ENCODE assay signal across 8 cellular contexts in the genomic region with DNA sequence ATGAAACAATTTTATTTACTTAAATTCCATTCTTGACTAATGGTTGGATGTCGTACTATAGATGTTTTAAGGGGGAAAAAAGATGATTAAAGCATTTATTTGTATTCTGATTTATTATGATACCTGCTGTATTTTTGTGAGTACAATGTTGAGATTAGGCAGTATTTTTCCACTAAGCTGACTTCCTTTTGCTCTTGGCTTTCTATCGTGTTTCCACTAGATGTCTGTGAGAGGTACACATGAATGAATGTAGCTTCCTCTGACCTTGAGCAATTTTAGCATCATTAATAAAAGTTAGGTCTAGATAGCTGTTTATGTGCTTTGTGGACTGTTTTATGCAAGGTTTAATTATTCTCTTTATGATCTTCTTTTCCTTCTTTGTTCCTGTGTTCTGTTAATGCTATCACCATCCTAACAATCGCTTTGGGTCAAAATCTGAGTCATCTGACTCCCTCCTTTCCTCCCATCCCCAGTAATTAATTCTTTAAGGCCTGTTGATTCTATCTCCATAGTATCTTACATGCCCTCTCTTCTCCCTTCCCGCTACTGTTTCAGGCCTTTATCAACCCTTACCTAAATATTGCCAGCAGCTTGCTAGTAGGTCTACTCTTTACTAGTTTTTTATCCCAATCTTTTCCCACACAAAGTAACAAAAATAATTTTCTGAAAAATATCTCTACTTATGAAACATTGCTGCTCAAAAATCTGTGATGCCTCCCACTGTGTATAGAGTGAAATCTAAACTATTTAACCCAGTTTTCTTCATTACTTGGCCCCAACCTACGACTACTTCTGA.
A peak's percentile ranks its signal among the peaks of the same experiment; 100 is the strongest.
DNase-seq lines count a peak whose midpoint lies in the region; ATAC-seq and TF ChIP-seq lines count a peak whose summit lies in the region.

No MANE protein-coding gene starts in this region.

- no peak for TF ChIP-seq CTCF in PC-9 (conservative IDR thresholded peaks at IDR 0.05)
- no peak for TF ChIP-seq CTCF in colonic mucosa (IDR thresholded peaks at IDR 0.05)
- no peak for TF ChIP-seq CTCF in natural killer cell (IDR thresholded peaks at IDR 0.05)

- CTCF ChIA-PET in PC-9 (lab: Charles Lee) = no interaction called here

- no peaks in the 10 kb centered on the region for H3K27me3 Mint-ChIP-seq in natural killer cell (ENCODE audit: low read depth in 2 of 2)

- intact Hi-C loops in PC-9 (cut with micrococcal nuclease; ENCODE audit: unreplicated experiment) (loop anchor here (1.0 kb wide), 1 partner anchor 54 kb away; no protein-coding TSS in a partner anchor), colonic mucosa (cut with DNase I) (no loop called here), natural killer cell (cut with micrococcal nuclease) (loop anchor here (10.0 kb wide), 1 partner anchor 611 kb away; a partner anchor contains a TSS)

- H3K27ac ChIP-seq in PC-9 = peak overlapping the region; percentile 98
- H3K27ac ChIP-seq in colonic mucosa = peak overlapping the region; percentile 98

- H3K79me2 ChIP-seq in PC-9 (ENCODE audit: low read depth) = peaks cover 39% of the 10 kb centered on the region

- BruUV-seq in PC-9 (replicated peaks; lab: Mats Ljungman, UMichigan) = TSS peak; percentile 67

- no peaks in the 10 kb centered on the region for H3K9me3 Mint-ChIP-seq in natural killer cell

- POLR2A ChIA-PET in PC-9 (lab: Charles Lee; ENCODE audit: unreplicated experiment) = interaction anchor here (0.5 to 2.3 kb wide), 16 partner anchors 22 to 110 kb away, joined by 3 to 32 read pairs (median 6); a partner anchor contains a TSS

- no peaks in the 10 kb centered on the region for H3K27me3 ChIP-seq in PC-9 (ENCODE audit: insufficient read depth, low read depth)
- no peaks in the 10 kb centered on the region for H3K27me3 ChIP-seq in colonic mucosa

- peak overlapping the region; percentile 78 to 81 for H3K27ac Mint-ChIP-seq in natural killer cell

- no peaks in the 10 kb centered on the region for H3K9me2 ChIP-seq in PC-9 (ENCODE audit: insufficient read depth)

- H3K9ac ChIP-seq in colonic mucosa (ENCODE audit: low read depth in 2 of 2, low read length in 2 of 2) = no peak overlapping the region

- H3K9me3 ChIP-seq in PC-9 (ENCODE audit: insufficient read depth, low read depth) (no peaks in the 10 kb centered on the region), colonic mucosa (no peaks in the 10 kb centered on the region)

- no peaks in the 10 kb centered on the region for H4K20me1 ChIP-seq in PC-9 (ENCODE audit: insufficient read depth)

- no peak overlapping the region for H3K4me3 Mint-ChIP-seq in natural killer cell

- peaks cover 8% of the 10 kb centered on the region for H3K36me3 ChIP-seq in PC-9 (ENCODE audit: low read depth)
- H3K36me3 ChIP-seq in colonic mucosa = no peaks in the 10 kb centered on the region

- H3K4me3 ChIP-seq in PC-9 (peak overlapping the region; percentile 47), colonic mucosa (no peak overlapping the region)

- H3K4me1 Mint-ChIP-seq in natural killer cell = peaks cover 29 to 33% of the 10 kb centered on the region in 2 donors

- peaks cover 70% of the 10 kb centered on the region for H3F3A ChIP-seq in PC-9 (ENCODE audit: insufficient read depth, low read depth)

- H2AFZ ChIP-seq in PC-9 = no peak overlapping the region

- H3K4me2 ChIP-seq in PC-9 = peak overlapping the region; percentile 79

- peak; percentile 45 for DNase-seq in DMS153 treated with DMSO at 0.1 percent for 48 hours (lab: John Stamatoyannopoulos, UW; ENCODE audit: unreplicated experiment)
- peak; percentile 14 to 90 for DNase-seq in PC-9
- DNase-seq in colonic mucosa = no peak
- no peak for DNase-seq in natural killer cell
- no peak for DNase-seq in putamen (ENCODE audit: low spot score)

- no peaks in the 10 kb centered on the region for H3K36me3 Mint-ChIP-seq in natural killer cell

- ATAC-seq in natural killer cell = no peak
- ATAC-seq in HG03439 (IDR thresholded peaks at IDR 0.05; ENCODE audit: unreplicated experiment) = no peak
- no peak for ATAC-seq in HG02885 (IDR thresholded peaks at IDR 0.05; ENCODE audit: poor library complexity, unreplicated experiment)
- no peak for ATAC-seq in GM19035 (IDR thresholded peaks at IDR 0.05; ENCODE audit: unreplicated experiment)

- peaks cover 78% of the 10 kb centered on the region for H3K4me1 ChIP-seq in PC-9 (replicated peaks; ENCODE audit: insufficient read depth)
- no peaks in the 10 kb centered on the region for H3K4me1 ChIP-seq in colonic mucosa

Comparison
In these comparisons a context has a peak if more than half of its experiments do, and no peak if none do; other contexts are left out.
1. DNase-seq: peak in DMS153 treated with DMSO at 0.1 percent for 48 hours (single experiment) and PC-9 (2 of 2); none in colonic mucosa (single experiment), natural killer cell (single experiment) and putamen (single experiment).